Comparison of ENCODE assay signal across 8 cellular contexts in genomic region chr2:28390857-28391563, GRCh38. TPM values are rescaled to one million over a fixed set of nuclear protein-coding genes. Genes with fewer than 3 reads are reported as not detected.
DNase-seq lines count a peak whose midpoint lies in the region; ATAC-seq, FAIRE-seq and TF ChIP-seq lines count a peak whose summit lies in the region.

No MANE protein-coding gene starts in this region.

- H3K9me2 ChIP-seq in OCI-LY1 (ENCODE audit: low read depth, low read length), result no peaks in the 10 kb centered on the region

- peaks cover 26% of the 10 kb centered on the region for H3K4me1 Mint-ChIP-seq in stimulated activated memory B cell treated with anti-CD40 and anti-IgM and Interleukin-4, amounts not matched to agents 10 μg/mL and 1 μg/mL and 100 μg/mL, for 72 hours

- CTCF ChIA-PET in A549 (lab: Yijun Ruan, JAX), result interaction anchor here (0.6 to 2.2 kb wide), 26 partner anchors 9 to 708 kb away, joined by 3 to 12 read pairs (median 4); no protein-coding TSS in a partner anchor

- under 1% methylated on average over 37 of the region's 41 CpGs for WGBS in A549 (ENCODE audit: missing lambda C conversion rate)

- H3K27ac Mint-ChIP-seq in stimulated activated memory B cell treated with anti-CD40 and anti-IgM and Interleukin-4, amounts not matched to agents 10 μg/mL and 1 μg/mL and 100 μg/mL, for 72 hours, result peak overlapping the region; percentile 82

- 0 out of 2 replicates have a peak, but pooled peaks cover 6% of the 10 kb centered on the region for H3K27me3 ChIP-seq in OCI-LY1 (ENCODE audit: insufficient read depth, low read length)

- H2AFZ ChIP-seq in OCI-LY1 (ENCODE audit: low read length), result peak overlapping the region; percentile 26

- peak in 1 of 2 experiments; percentile 68; a peak in 2 of 5 replicates for TF ChIP-seq EP300 in A549 (IDR thresholded peaks at IDR 0.05)

- peak overlapping the region; percentile 80 for H3K4me3 Mint-ChIP-seq in stimulated activated memory B cell treated with anti-CD40 and anti-IgM and Interleukin-4, amounts not matched to agents 10 μg/mL and 1 μg/mL and 100 μg/mL, for 72 hours

- no peak for FAIRE-seq in A549 (lab: Jason Lieb, UNC)

- peak overlapping the region; percentile 83 for H3K4me2 ChIP-seq in A549
- peak overlapping the region; percentile 89 for H3K4me2 ChIP-seq in OCI-LY1 (ENCODE audit: low read length)

- H3K36me3 ChIP-seq in OCI-LY1 (ENCODE audit: insufficient read depth, low read length), result no peaks in the 10 kb centered on the region

- peak; percentile 45; the same call in 1 of the 2 replicates for TF ChIP-seq POLR2A in A549 (IDR thresholded peaks at IDR 0.05; ENCODE audit: low read length)

- H3K9me3 ChIP-seq in A549, result no peaks in the 10 kb centered on the region
- no peaks in the 10 kb centered on the region for H3K9me3 ChIP-seq in OCI-LY1 (ENCODE audit: low read length)

- H3K9me3 Mint-ChIP-seq in stimulated activated memory B cell treated with anti-CD40 and anti-IgM and Interleukin-4, amounts not matched to agents 10 μg/mL and 1 μg/mL and 100 μg/mL, for 72 hours, result no peaks in the 10 kb centered on the region

- TF ChIP-seq RAD21 in A549 (conservative IDR thresholded peaks at IDR 0.05 in 1 of 2, IDR thresholded peaks at IDR 0.05 in 1 of 2), result no peak; a peak in 1 of 5 replicates

- H3K36me3 Mint-ChIP-seq in stimulated activated memory B cell treated with anti-CD40 and anti-IgM and Interleukin-4, amounts not matched to agents 10 μg/mL and 1 μg/mL and 100 μg/mL, for 72 hours, result no peaks in the 10 kb centered on the region

- TF ChIP-seq CTCF in A549 (IDR thresholded peaks at IDR 0.05) (no peak), OCI-LY1 (IDR thresholded peaks at IDR 0.05; ENCODE audit: low read length) (no peak), choroid plexus epithelial cell (conservative IDR thresholded peaks at IDR 0.05; ENCODE audit: low read depth, low read length) (no peak)

- no peaks in the 10 kb centered on the region for H3F3A ChIP-seq in OCI-LY1 (ENCODE audit: insufficient read depth, low read length)

- ATAC-seq in A549, result peak; percentile 25 to 48
- ATAC-seq in stimulated activated memory B cell treated with anti-CD40 and anti-IgM and Interleukin-4, amounts not matched to agents 10 μg/mL and 1 μg/mL and 100 μg/mL, for 72 hours, result no peak
- no peak for ATAC-seq in GM21381 (IDR thresholded peaks at IDR 0.05; ENCODE audit: unreplicated experiment)

- peak overlapping the region; percentile 63 for H3K9ac ChIP-seq in OCI-LY1 (ENCODE audit: low read length)

- H3K4me3 ChIP-seq in A549 (peak overlapping the region; percentile 78), OCI-LY1 (ENCODE audit: low read depth, low read length, poor library complexity, severe bottlenecking) (peak overlapping the region; percentile 73), choroid plexus epithelial cell (ENCODE audit: low read depth, low read length) (peak overlapping the region; percentile 93)

- H3K27ac ChIP-seq in A549 (peak overlapping the region; percentile 95), OCI-LY1 (ENCODE audit: low read depth, low read length, poor library complexity, severe bottlenecking) (no peak overlapping the region)

- H3K4me1 ChIP-seq in A549 (peaks cover 23% of the 10 kb centered on the region), OCI-LY1 (ENCODE audit: insufficient read depth, low read length, severe bottlenecking) (peaks cover 11% of the 10 kb centered on the region)

- POLR2A ChIA-PET in A549 (lab: Yijun Ruan, JAX), result interaction anchor here (0.6 to 5.0 kb wide), 34 partner anchors 9 to 983 kb away, joined by 3 to 56 read pairs (median 5); partner anchors contain the start of genes BABAM2, MRPL33, PPM1G and RBKS

- no peaks in the 10 kb centered on the region for H3K27me3 Mint-ChIP-seq in stimulated activated memory B cell treated with anti-CD40 and anti-IgM and Interleukin-4, amounts not matched to agents 10 μg/mL and 1 μg/mL and 100 μg/mL, for 72 hours

- DNase-seq in A549 (ENCODE audit: low read depth in 1 of 2, low spot score in 1 of 2), result peak; percentile 72 to 92
- peak; percentile 91 for DNase-seq in EH (ENCODE audit: low read depth)
- DNase-seq in choroid plexus epithelial cell (ENCODE audit: low read depth), result peak; percentile 92
- peak; percentile 80 for DNase-seq in left kidney (ENCODE audit: low read depth, low spot score)
- no peak for DNase-seq in T-helper 9 cell

- no peaks in the 10 kb centered on the region for H3K79me2 ChIP-seq in OCI-LY1 (ENCODE audit: insufficient read depth, low read length)

- H4K20me1 ChIP-seq in OCI-LY1 (ENCODE audit: insufficient read depth, low read length), result no peaks in the 10 kb centered on the region

TF ChIP-seq in A549, 52 proteins besides CTCF, POLR2A, EP300 and RAD21 (continues in another document):
- no peak for TF ChIP-seq HES2 (IDR thresholded peaks at IDR 0.05)
- TF ChIP-seq CEBPB (IDR thresholded peaks at IDR 0.05), result no peak
- no peak for TF ChIP-seq EHMT2 (IDR thresholded peaks at IDR 0.05; ENCODE audit: low read depth)
- peak; percentile 15; the same call in 1 of the 2 replicates for TF ChIP-seq JUNB (IDR thresholded peaks at IDR 0.05)
- no peak for TF ChIP-seq ZSCAN20 (CRISPR knock-in tag; IDR thresholded peaks at IDR 0.05)
- peak; percentile 16; the same call in 1 of the 2 replicates for TF ChIP-seq RNF2 (IDR thresholded peaks at IDR 0.05; ENCODE audit: borderline replicate concordance, low read depth)
- peak; percentile 79 for TF ChIP-seq HOXB13 (CRISPR knock-in tag; IDR thresholded peaks at IDR 0.05; ENCODE audit: low read depth)
- peak; percentile 98 for TF ChIP-seq HDAC2 (IDR thresholded peaks at IDR 0.05)
- TF ChIP-seq MAX (IDR thresholded peaks at IDR 0.05), result peak; percentile 91
- peak; percentile 14 for TF ChIP-seq CHD2 (IDR thresholded peaks at IDR 0.05; ENCODE audit: low read length, partially characterized antibody)
- TF ChIP-seq SREBF2 (IDR thresholded peaks at IDR 0.05), result no peak
- peak; percentile 98 for TF ChIP-seq CHD4 (IDR thresholded peaks at IDR 0.05; ENCODE audit: borderline replicate concordance)
- peak; percentile 6; the same call in 1 of the 2 replicates for TF ChIP-seq PHF8 (IDR thresholded peaks at IDR 0.05; ENCODE audit: borderline replicate concordance, low read depth)
- TF ChIP-seq TFCP2L1 (CRISPR knock-in tag; IDR thresholded peaks at IDR 0.05), result peak; percentile 56; the same call in 1 of the 2 replicates
- peak; percentile 80; the same call in 1 of the 2 replicates for TF ChIP-seq HOXA7 (CRISPR knock-in tag; IDR thresholded peaks at IDR 0.05)
- no peak for TF ChIP-seq ZFP36 (IDR thresholded peaks at IDR 0.05; ENCODE audit: borderline replicate concordance, partially characterized antibody)
- TF ChIP-seq MAZ (IDR thresholded peaks at IDR 0.05; ENCODE audit: borderline replicate concordance, low read depth, low read length), result no peak
- TF ChIP-seq EHF (CRISPR knock-in tag; IDR thresholded peaks at IDR 0.05), result 0 out of 2 replicates have a peak, but pooled peaks have one; percentile 43
- TF ChIP-seq RCOR1 (IDR thresholded peaks at IDR 0.05; ENCODE audit: low read depth, low read length), result peak; percentile 47; the same call in 1 of the 2 replicates
- peak; percentile 70; the same call in 1 of the 2 replicates for TF ChIP-seq FOSB (CRISPR knock-in tag; IDR thresholded peaks at IDR 0.05)
- TF ChIP-seq MAFK (IDR thresholded peaks at IDR 0.05; ENCODE audit: partially characterized antibody), result no peak
- peak; percentile 12; the same call in 1 of the 2 replicates for TF ChIP-seq RFX5 (IDR thresholded peaks at IDR 0.05)
- TF ChIP-seq E2F6 (IDR thresholded peaks at IDR 0.05; ENCODE audit: borderline replicate concordance, low read depth), result peak; percentile 95
- TF ChIP-seq RARB (CRISPR knock-in tag; IDR thresholded peaks at IDR 0.05), result peak; percentile 76; the same call in 1 of the 2 replicates
- no peak; the same call in 1 of the 2 replicates for TF ChIP-seq ATOH8 (CRISPR knock-in tag; IDR thresholded peaks at IDR 0.05; ENCODE audit: low read depth)
- TF ChIP-seq HOXB5 (CRISPR knock-in tag; IDR thresholded peaks at IDR 0.05), result peak; percentile 74; the same call in 1 of the 2 replicates
- no peak for TF ChIP-seq CBX8 (IDR thresholded peaks at IDR 0.05)

RNA-seq across cellular contexts. Expression of gene FOSL2, which starts 1.6 kb away (rescaled TPM):
- polyA plus RNA-seq in A549 (2011; rRNA removed) (45.7 and 50.6 TPM in 2 replicates), A549 (2017; fragmentation: RNase III; extraction: RNeasy Plus Mini Kit Qiagen cat#74134 plus additional on column Dnase treatment) (68.1 to 73.4 TPM (median 69.0 TPM) in 3 replicates)
- 26.7 and 37.2 TPM in 2 replicates for polyA plus RNA-seq in A549 (2012; cell fraction: cytosol; rRNA removed)
- polyA plus RNA-seq in A549 (2012; cell fraction: nucleus; rRNA removed), result 89.7 and 95.0 TPM in 2 replicates
- 86.7 and 103 TPM in 2 replicates for polyA minus RNA-seq in A549 (2011; rRNA and poly(A)+ RNA removed)

Comparison
In these comparisons a context has a peak if more than half of its experiments do, and no peak if none do; other contexts are left out.
1. ATAC-seq: peak in A549 (2 of 2); none in stimulated activated memory B cell treated with anti-CD40 and anti-IgM and Interleukin-4, amounts not matched to agents 10 μg/mL and 1 μg/mL and 100 μg/mL, for 72 hours (single experiment) and GM21381 (single experiment).
2. Peak in every context shown above with its lines, with median percentiles within 50 percentile points of each other: H3K4me3 ChIP-seq.